In genomic region chr12:10618338-10618987, GRCh38 we compare ENCODE assay signal across 13 cellular contexts. TPM values are rescaled to one million over a fixed set of nuclear protein-coding genes. Genes with fewer than 3 reads are reported as not detected.
A peak's percentile ranks its signal among the peaks of the same experiment; 100 is the strongest.
DNase-seq lines count a peak whose midpoint lies in the region; ATAC-seq, FAIRE-seq and TF ChIP-seq lines count a peak whose summit lies in the region.
"Had no signal": no experiment of that assay in that cellular context is flagged by ENCODE, and none has a peak within 500 bp of the region (broad histone marks: within the 10 kb centered on the region; RNA-seq: fewer than 3 reads in every experiment).

No MANE protein-coding gene starts in this region.

- CTCF ChIA-PET in endothelial cell of umbilical vein (lab: Charles Lee): interaction anchor here (0.9 to 1.2 kb wide), 3 partner anchors 13 to 132 kb away, joined by 3 to 4 read pairs (median 4); no protein-coding TSS in a partner anchor

- peak; percentile 73 for DNase-seq in GM03348 (ENCODE audit: low spot score)
- DNase-seq in RPMI7951 (ENCODE audit: low read depth): peak; percentile 73
- peak; percentile 34 for DNase-seq in endothelial cell of umbilical vein (ENCODE audit: low read depth, low spot score)
- DNase-seq in trophoblast cell: peak; percentile 27 to 90
- no peak for DNase-seq in stimulated activated CD4-positive, alpha-beta T cell treated with anti-CD3 and anti-CD28 coated beads, Interleukin-2, amount 100 ng/mL, for 48 hours
- DNase-seq in KG1 (lab: John Stamatoyannopoulos, UW): no peak
- DNase-seq: activated B cell treated with CpG ODN at 0.5 μM for 24 hours, colonic mucosa, NCI-H345, stomach had no signal

- H3K27me3 ChIP-seq in endothelial cell of umbilical vein (ENCODE audit: control insufficient read depth in 2 of 2, insufficient read depth in 2 of 2, low read length in 2 of 2) (no peaks in the 10 kb centered on the region), trophoblast cell (ENCODE audit: insufficient read depth, low read length) (no peaks in the 10 kb centered on the region)
- H3K27me3 ChIP-seq: colonic mucosa, stomach had no signal

- no peak overlapping the region for H3K14ac ChIP-seq in trophoblast cell (ENCODE audit: low read length)

- POLR2A ChIA-PET in endothelial cell of umbilical vein (lab: Charles Lee): no interaction called here

- no CpG with 5 or more reads among the region's 5 CpGs for WGBS in trophoblast cell (ENCODE audit: extremely low coverage, insufficient coverage, insufficient read length)

- no peak overlapping the region for H2BK120ac ChIP-seq in trophoblast cell (ENCODE audit: insufficient read depth, low read length, poor library complexity)

- no peaks in the 10 kb centered on the region for H4K20me1 ChIP-seq in endothelial cell of umbilical vein (replicated peaks; ENCODE audit: control insufficient read depth, extremely low read depth, insufficient read depth, low read length)

- H3K4ac ChIP-seq in trophoblast cell (ENCODE audit: low read depth, low read length): no peak overlapping the region

- H3K23ac ChIP-seq in trophoblast cell (ENCODE audit: low read length): no peak overlapping the region

- FAIRE-seq in endothelial cell of umbilical vein (lab: Jason Lieb, UNC): no peak
- FAIRE-seq: GM12892 had no signal

- no peak overlapping the region for H3K4me2 ChIP-seq in endothelial cell of umbilical vein (ENCODE audit: insufficient read depth, low read length)
- H3K4me2 ChIP-seq in trophoblast cell (ENCODE audit: low read length): no peak overlapping the region

- H3K79me2 ChIP-seq in endothelial cell of umbilical vein (ENCODE audit: control insufficient read depth, insufficient read depth, low read length): no peaks in the 10 kb centered on the region
- H3K79me2 ChIP-seq in trophoblast cell (ENCODE audit: control insufficient read depth, insufficient read depth, low read length, poor library complexity): no peaks in the 10 kb centered on the region

- H3K27ac ChIP-seq in endothelial cell of umbilical vein (ENCODE audit: insufficient read depth, low read depth, low read length): peak overlapping the region; percentile 62
- H3K27ac ChIP-seq in trophoblast cell (ENCODE audit: low read depth, low read length): no peak overlapping the region
- H3K27ac ChIP-seq: colonic mucosa, stomach had no signal

- H3K79me1 ChIP-seq in trophoblast cell (ENCODE audit: low read length): no peaks in the 10 kb centered on the region

- no peak for TF ChIP-seq CTCF in endothelial cell of umbilical vein (IDR thresholded peaks at IDR 0.05; ENCODE audit: extremely low read depth in 1 of 2, insufficient read depth in 1 of 2, low read depth in 1 of 2, low read length in 2 of 2)

- intact Hi-C loops in endothelial cell of umbilical vein (cut with micrococcal nuclease): no loop called here

- no peak overlapping the region for H4K91ac ChIP-seq in trophoblast cell (ENCODE audit: low read depth, low read length)

- dilution Hi-C loops in endothelial cell of umbilical vein (cut with MboI; ENCODE audit: extremely low pct_ligation_motif_present, low sequenced_read_pairs): no loop called here

- H2AK5ac ChIP-seq in trophoblast cell (ENCODE audit: low read length): no peak overlapping the region

- H2AFZ ChIP-seq in endothelial cell of umbilical vein (ENCODE audit: low read depth, low read length) (no peak overlapping the region), trophoblast cell (ENCODE audit: insufficient read depth, low read length, poor library complexity) (no peak overlapping the region)

- no peak for ATAC-seq in GM19467 (IDR thresholded peaks at IDR 0.05; ENCODE audit: unreplicated experiment)
- no peak for ATAC-seq in HG03378 (IDR thresholded peaks at IDR 0.05; ENCODE audit: unreplicated experiment)

- H3K18ac ChIP-seq in trophoblast cell (ENCODE audit: low read length): no peak overlapping the region

- no peak overlapping the region for H4K8ac ChIP-seq in trophoblast cell (ENCODE audit: low read depth, low read length)

- H2BK12ac ChIP-seq in trophoblast cell (ENCODE audit: low read length): no peak overlapping the region

- no peak for TF ChIP-seq POLR2A in endothelial cell of umbilical vein (IDR thresholded peaks at IDR 0.05; ENCODE audit: low read depth, low read length)

- H3K9me1 ChIP-seq in endothelial cell of umbilical vein (replicated peaks; ENCODE audit: control insufficient read depth, extremely low read depth, insufficient read depth, low read length): no peaks in the 10 kb centered on the region

- H4K12ac ChIP-seq in trophoblast cell (ENCODE audit: low read depth, low read length): no peak overlapping the region

- BruUV-seq in endothelial cell of umbilical vein (replicated peaks; lab: Mats Ljungman, UMichigan): no TSS peak

- H3K36me3 ChIP-seq in endothelial cell of umbilical vein (ENCODE audit: control insufficient read depth in 2 of 2, extremely low read depth in 1 of 2, insufficient read depth in 2 of 2, low read length in 2 of 2) (peaks cover 6 to 17% of the 10 kb centered on the region in 2 experiments), trophoblast cell (ENCODE audit: control insufficient read depth in 1 of 2, insufficient read depth in 2 of 2, low read length in 2 of 2) (no peaks in the 10 kb centered on the region)
- H3K36me3 ChIP-seq: colonic mucosa had no signal

- H3K4me1 ChIP-seq in endothelial cell of umbilical vein (ENCODE audit: control insufficient read depth, extremely low read depth, insufficient read depth, low read length) (peaks cover 12% of the 10 kb centered on the region), trophoblast cell (ENCODE audit: control insufficient read depth in 1 of 2, insufficient read depth in 2 of 2, low read length in 2 of 2) (no peaks in the 10 kb centered on the region)
- H3K4me1 ChIP-seq: colonic mucosa had no signal

- H3K9me3 ChIP-seq in endothelial cell of umbilical vein (replicated peaks; ENCODE audit: control insufficient read depth, insufficient read depth, low read length): no peaks in the 10 kb centered on the region
- no peaks in the 10 kb centered on the region for H3K9me3 ChIP-seq in trophoblast cell (ENCODE audit: insufficient read depth, low read depth, low read length)
- H3K9me3 ChIP-seq: colonic mucosa, stomach had no signal

- peak overlapping the region; percentile 17 for H3K9ac ChIP-seq in endothelial cell of umbilical vein (replicated peaks; ENCODE audit: extremely low read depth, insufficient read depth, low read length)
- H3K9ac ChIP-seq in trophoblast cell (ENCODE audit: low read length): no peak overlapping the region

- H2BK5ac ChIP-seq in trophoblast cell (ENCODE audit: low read depth, low read length, poor library complexity): no peak overlapping the region

- no peak overlapping the region for H3K4me3 ChIP-seq in endothelial cell of umbilical vein (replicated peaks in 1 of 3; ENCODE audit: insufficient read depth in 1 of 3, low read depth in 1 of 3, low read length in 3 of 3)
- H3K4me3 ChIP-seq in trophoblast cell (ENCODE audit: low read depth, low read length): no peak overlapping the region
- H3K4me3 ChIP-seq: colonic mucosa, stomach had no signal

TF ChIP-seq in endothelial cell of umbilical vein, 7 proteins besides CTCF, POLR2A, EP300 and RAD21:
- TF ChIP-seq GATA2 (IDR thresholded peaks at IDR 0.05; ENCODE audit: insufficient read depth, insufficient read length, low read depth, low read length) (no peak), MAX (IDR thresholded peaks at IDR 0.05; ENCODE audit: insufficient read depth, insufficient read length) (no peak), POLR2AphosphoS5 (IDR thresholded peaks at IDR 0.05; ENCODE audit: insufficient read depth, low read depth, low read length) (peak; percentile 34), MYC (IDR thresholded peaks at IDR 0.05; ENCODE audit: low read depth, low read length) (no peak), EZH2 (IDR thresholded peaks at IDR 0.05; ENCODE audit: borderline replicate concordance, low read depth, low read length, severe bottlenecking) (no peak), FOS (IDR thresholded peaks at IDR 0.05; ENCODE audit: borderline replicate concordance, insufficient read depth, low read length) (peak; percentile 63), JUN (IDR thresholded peaks at IDR 0.05; ENCODE audit: borderline replicate concordance, insufficient read depth, insufficient read length, low read depth) (peak; percentile 21)

RNA-seq across cellular contexts. Expression of gene MAGOHB, which starts 5.1 kb away (rescaled TPM):
- total RNA-seq in RPMI7951 (2014; rRNA removed; shearing (Covaris generic)): 53.4 and 69.1 TPM in 2 replicates
- 45.4 and 48.3 TPM in 2 replicates for total RNA-seq in endothelial cell of umbilical vein
- polyA plus RNA-seq in endothelial cell of umbilical vein: 6.2 and 8.9 TPM in 2 replicates
- polyA plus RNA-seq in endothelial cell of umbilical vein (2011; cell fraction: cytosol; rRNA removed): 15.5 and 20.1 TPM in 2 replicates
- 12.0 and 22.9 TPM in 2 replicates for polyA plus RNA-seq in endothelial cell of umbilical vein (2011; cell fraction: nucleus; rRNA removed)
- 26.8 and 45.8 TPM in 2 replicates for polyA plus RNA-seq in endothelial cell of umbilical vein (2012)
- 7.6 and 7.8 TPM in 2 replicates for polyA minus RNA-seq in endothelial cell of umbilical vein
- polyA minus RNA-seq in endothelial cell of umbilical vein (2011; cell fraction: cytosol; rRNA and poly(A)+ RNA removed): 14.5 TPM
- polyA minus RNA-seq in endothelial cell of umbilical vein (2011; cell fraction: nucleus; rRNA and poly(A)+ RNA removed): 20.4 and 38.1 TPM in 2 replicates
- polyA plus RNA-seq in trophoblast cell (2013): 32.1 TPM in 2 replicates

RNA-seq across cellular contexts. Expression of gene STYK1, which starts 55.4 kb away (rescaled TPM):
- total RNA-seq in RPMI7951 (2014; rRNA removed; shearing (Covaris generic)): 0.68 and 0.84 TPM in 2 replicates
- 14.6 and 15.2 TPM in 2 replicates for total RNA-seq in endothelial cell of umbilical vein
- 6.0 and 7.7 TPM in 2 replicates for polyA plus RNA-seq in endothelial cell of umbilical vein
- 8.9 and 10.0 TPM in 2 replicates for polyA plus RNA-seq in endothelial cell of umbilical vein (2011; cell fraction: cytosol; rRNA removed)
- polyA plus RNA-seq in endothelial cell of umbilical vein (2011; cell fraction: nucleus; rRNA removed): 24.1 and 25.8 TPM in 2 replicates
- polyA plus RNA-seq in endothelial cell of umbilical vein (2012): 13.7 and 18.0 TPM in 2 replicates
- polyA minus RNA-seq in endothelial cell of umbilical vein: 31.6 and 37.7 TPM in 2 replicates
- polyA minus RNA-seq in endothelial cell of umbilical vein (2011; cell fraction: cytosol; rRNA and poly(A)+ RNA removed): 3.6 TPM
- 12.6 and 24.4 TPM in 2 replicates for polyA minus RNA-seq in endothelial cell of umbilical vein (2011; cell fraction: nucleus; rRNA and poly(A)+ RNA removed)
- polyA plus RNA-seq in trophoblast cell (2013): 1.7 and 1.8 TPM in 2 replicates
- total RNA-seq: activated B cell treated with CpG ODN at 0.5 μM for 24 hours had no signal

Comparison
In these comparisons a context has a peak if more than half of its experiments do, and no peak if none do; other contexts are left out.
1. DNase-seq: peak in GM03348 (single experiment), RPMI7951 (single experiment), endothelial cell of umbilical vein (single experiment) and trophoblast cell (2 of 2); none in stimulated activated CD4-positive, alpha-beta T cell treated with anti-CD3 and anti-CD28 coated beads, Interleukin-2, amount 100 ng/mL, for 48 hours (0 of 2) and KG1 (single experiment).